9 cellular contexts compared by ENCODE assay signal in the genomic region with DNA sequence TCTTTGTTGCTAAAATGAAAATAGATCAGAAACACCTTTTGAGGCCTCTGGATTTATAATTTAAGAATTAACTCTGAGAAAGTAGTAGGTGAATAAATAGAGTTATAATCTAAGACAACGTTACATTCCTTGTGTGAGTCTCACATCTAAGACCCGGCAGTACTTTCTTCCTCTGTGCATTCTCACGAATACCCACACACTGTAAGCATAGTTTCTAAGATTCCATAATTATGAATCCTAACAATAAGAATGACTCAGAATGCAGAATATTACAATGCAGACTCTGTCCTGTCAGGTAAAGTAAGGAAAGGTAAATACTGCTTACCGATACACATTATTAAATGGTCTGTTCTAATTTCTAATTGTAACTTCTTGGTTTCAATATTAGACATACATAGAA.
"Had no signal": no experiment of that assay in that cellular context is flagged by ENCODE, and none has a peak within 500 bp of the region (broad histone marks: within the 10 kb centered on the region; RNA-seq: fewer than 3 reads in every experiment).

No MANE protein-coding gene starts in this region.

- H3K9me3 ChIP-seq: HAP-1 had no signal

- H3K36me3 ChIP-seq: HAP-1 had no signal

- H3K4me2 ChIP-seq: GM23338 had no signal

- H3K4me1 ChIP-seq: HAP-1 had no signal

- ATAC-seq: GM23338, HCT116 had no signal

- DNase-seq: GM23248, GOT3, H7, H9, HCEC 1CT, HFFc6 had no signal

- H3K9ac ChIP-seq: GM23248 had no signal

- H2AFZ ChIP-seq: GM23248, GM23338 had no signal

- H3K4me3 ChIP-seq: GM23248, GM23338, HAP-1 had no signal

- H3K27ac ChIP-seq: GM23248 had no signal
